ENCODE assay signal across 22 cellular contexts in genomic region chrX:8090482-8090881, GRCh38.
"Had no signal": no experiment of that assay in that cellular context is flagged by ENCODE, and none has a peak within 500 bp of the region (broad histone marks: within the 10 kb centered on the region; RNA-seq: fewer than 3 reads in every experiment).

No MANE protein-coding gene starts in this region.

- H3K27ac ChIP-seq: SJCRH30 had no signal

- H3K9me3 ChIP-seq: SJCRH30 had no signal

- H3K4me3 ChIP-seq: SJCRH30 had no signal

- H3K36me3 ChIP-seq: SJCRH30 had no signal

- DNase-seq: IMR-90, Karpas-422, KG1, MM.1S, NCI-H1092 treated with DMSO at 0.1 percent for 48 hours, NCI-H1436, NCI-H187, NCI-H2029, NCI-H2081 treated with DMSO at 0.1 percent for 48 hours, NCI-H2171, NCI-H226, NCI-H446, NCI-H510A, NCI-H524 treated with DMSO at 0.1 percent for 48 hours, NCI-H69, NCI-H774, RPMI8226, SHP77 treated with DMSO at 0.1 percent for 48 hours, SJCRH30 had no signal

- H3K27me3 ChIP-seq: SJCRH30 had no signal

- H3K4me1 ChIP-seq: SJCRH30 had no signal

- ATAC-seq: HepG2, Right ventricle myocardium inferior, SK-N-SH treated with all-trans-retinoic acid at 6 μM for 48 hours had no signal
